Comparison of ENCODE assay signal across 29 cellular contexts in the genomic region with DNA sequence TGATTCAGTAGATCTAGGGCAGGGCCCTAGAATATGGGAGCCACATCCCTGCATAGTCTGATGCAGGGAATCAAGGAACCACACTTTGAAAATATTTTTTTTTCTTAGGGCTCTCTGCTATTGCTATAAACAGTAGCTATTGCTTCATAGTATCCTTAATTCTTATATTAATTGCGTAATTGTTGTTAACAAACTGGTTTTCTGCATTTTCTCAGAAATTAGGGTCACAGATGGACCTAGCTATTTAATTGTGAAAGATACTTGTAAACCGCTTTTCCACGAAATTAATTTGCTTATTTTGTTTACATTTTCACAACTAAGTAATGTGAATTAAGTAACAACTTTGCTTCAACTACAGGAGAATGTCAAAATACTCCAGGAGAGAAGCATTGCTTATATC. TPM values are rescaled to one million over a fixed set of nuclear protein-coding genes. Genes with fewer than 3 reads are reported as not detected.
DNase-seq lines count a peak whose midpoint lies in the region; ATAC-seq, FAIRE-seq and TF ChIP-seq lines count a peak whose summit lies in the region.
"Had no signal": no experiment of that assay in that cellular context is flagged by ENCODE, and none has a peak within 500 bp of the region (broad histone marks: within the 10 kb centered on the region; RNA-seq: fewer than 3 reads in every experiment).

No MANE protein-coding gene starts in this region.

- no peak overlapping the region for H3K4me3 ChIP-seq in Caco-2 (ENCODE audit: low read depth, low read length)
- no peak overlapping the region for H3K4me3 ChIP-seq in IMR-90 (ENCODE audit: insufficient read depth, low read depth, low read length)
- H3K4me3 ChIP-seq in H1 (ENCODE audit: extremely low read depth in 1 of 4, insufficient read depth in 2 of 4, low read depth in 3 of 4, low read length in 4 of 4), result no peak overlapping the region
- no peak overlapping the region for H3K4me3 ChIP-seq in endodermal cell (ENCODE audit: low read length)
- H3K4me3 ChIP-seq: BLaER1, GM12878 had no signal

- H3K9ac ChIP-seq in IMR-90 (ENCODE audit: low read depth, low read length) (no peak overlapping the region), H1 (replicated peaks in 1 of 4; ENCODE audit: extremely low read depth in 1 of 4, low read depth in 3 of 4, low read length in 3 of 4) (no peak overlapping the region), endodermal cell (ENCODE audit: extremely low read depth, low read length, poor library complexity, severe bottlenecking) (no peak overlapping the region)
- H3K9ac ChIP-seq: BLaER1 had no signal

- H3K4me1 ChIP-seq in Caco-2 (peaks cover 50% of the 10 kb centered on the region), IMR-90 (ENCODE audit: control insufficient read depth, insufficient read depth, low read length) (no peaks in the 10 kb centered on the region), H1 (replicated peaks in 1 of 4; ENCODE audit: control insufficient read depth in 3 of 4, insufficient read depth in 4 of 4, low read length in 3 of 4) (no peaks in the 10 kb centered on the region), endodermal cell (ENCODE audit: control insufficient read depth, insufficient read depth, low read length) (peaks cover 3% of the 10 kb centered on the region)
- H3K4me1 ChIP-seq: BE2C, BLaER1 had no signal

- H2BK20ac ChIP-seq in IMR-90 (ENCODE audit: low read depth, low read length) (no peak overlapping the region), H1 (ENCODE audit: low read length) (no peak overlapping the region)

- in situ Hi-C loops in IMR-90 (cut with MboI; ENCODE audit: low sequenced_read_pairs), result no loop called here

- H2AK9ac ChIP-seq in IMR-90 (replicated peaks; ENCODE audit: low read depth, low read length, poor library complexity), result no peak overlapping the region

- H3K27me3 ChIP-seq in Caco-2 (replicated peaks; ENCODE audit: control insufficient read depth, insufficient read depth, low read length) (no peaks in the 10 kb centered on the region), IMR-90 (ENCODE audit: control insufficient read depth, insufficient read depth, low read length) (no peaks in the 10 kb centered on the region), H1 (replicated peaks in 1 of 4; ENCODE audit: control insufficient read depth in 3 of 4, extremely low read depth in 1 of 4, insufficient read depth in 3 of 4, low read length in 3 of 4) (no peaks in the 10 kb centered on the region; a peak in 1 of 7 replicates), endodermal cell (ENCODE audit: control insufficient read depth, insufficient read depth, low read length, poor library complexity, severe bottlenecking) (no peaks in the 10 kb centered on the region)
- H3K27me3 ChIP-seq: BE2C, BLaER1 had no signal

- no peak overlapping the region for H2BK15ac ChIP-seq in IMR-90 (ENCODE audit: low read depth, low read length)
- no peak overlapping the region for H2BK15ac ChIP-seq in H1 (ENCODE audit: low read length)

- H4K91ac ChIP-seq in IMR-90 (ENCODE audit: insufficient read depth, low read depth, low read length) (no peak overlapping the region), H1 (replicated peaks; ENCODE audit: insufficient read length, low read length) (no peak overlapping the region)

- H3K27ac Mint-ChIP-seq in Caco-2 (ENCODE audit: unreplicated experiment) (peak overlapping the region; percentile 91), endodermal cell (no peak overlapping the region)
- H3K27ac Mint-ChIP-seq: CD14-positive monocyte; CD4-positive, alpha-beta memory T cell; CD4-positive, CD25-positive, alpha-beta regulatory T cell; CD8-positive, alpha-beta memory T cell had no signal

- no peak overlapping the region for H3K18ac ChIP-seq in IMR-90 (ENCODE audit: low read depth, low read length)
- H3K18ac ChIP-seq in H1 (ENCODE audit: extremely low read depth, low read length), result no peak overlapping the region

- H3K4me2 ChIP-seq in IMR-90 (ENCODE audit: low read depth, low read length) (no peak overlapping the region), H1 (ENCODE audit: insufficient read depth in 1 of 2, low read depth in 2 of 2, low read length in 2 of 2) (no peak overlapping the region)
- H3K4me2 ChIP-seq: BLaER1 had no signal

- no peak for FAIRE-seq in H1 (lab: Jason Lieb, UNC)
- FAIRE-seq: A204.1, D721Med, GM12878, GM12892, GM18507 had no signal

- H3K27ac ChIP-seq in IMR-90 (ENCODE audit: insufficient read depth, low read length), result no peak overlapping the region
- H3K27ac ChIP-seq in VCaP, result peak overlapping the region; percentile 53; the same call in 1 of the 2 replicates
- no peak overlapping the region for H3K27ac ChIP-seq in H1 (ENCODE audit: low read depth, low read length)
- no peak overlapping the region for H3K27ac ChIP-seq in endodermal cell (ENCODE audit: low read depth, low read length)
- H3K27ac ChIP-seq: BLaER1 had no signal

- H3K36me3 ChIP-seq in Caco-2 (ENCODE audit: control insufficient read depth, insufficient read depth, low read length) (peaks cover 4% of the 10 kb centered on the region; the same call in 1 of the 2 replicates), IMR-90 (ENCODE audit: control insufficient read depth, insufficient read depth, low read length) (no peaks in the 10 kb centered on the region), H1 (ENCODE audit: control insufficient read depth in 2 of 4, insufficient read depth in 4 of 4, low read length in 3 of 4) (peaks cover 0 to 5% (median under 1%) of the 10 kb centered on the region in 4 experiments; a peak in 3 of 8 replicates), endodermal cell (ENCODE audit: control insufficient read depth, insufficient read depth, low read length) (no peaks in the 10 kb centered on the region)
- H3K36me3 ChIP-seq: BLaER1 had no signal

- H3K56ac ChIP-seq in IMR-90 (ENCODE audit: extremely low read depth, insufficient read depth, low read length) (no peak overlapping the region), H1 (replicated peaks; ENCODE audit: insufficient read length, low read depth, low read length) (no peak overlapping the region)

- no peak for ATAC-seq in IMR-90 (ENCODE audit: low read depth)
- ATAC-seq in HG02798 (IDR thresholded peaks at IDR 0.05; ENCODE audit: poor library complexity, unreplicated experiment), result no peak
- ATAC-seq in GM21515 (IDR thresholded peaks at IDR 0.05; ENCODE audit: unreplicated experiment), result no peak
- ATAC-seq: GM12878 had no signal

- H2BK12ac ChIP-seq in H1 (ENCODE audit: low read depth, low read length), result no peak overlapping the region

- H2BK5ac ChIP-seq in IMR-90 (ENCODE audit: low read depth, low read length, poor library complexity, severe bottlenecking) (no peak overlapping the region), H1 (ENCODE audit: low read depth, low read length) (no peak overlapping the region)

- no peak overlapping the region for H4K8ac ChIP-seq in IMR-90 (ENCODE audit: low read depth in 2 of 2, low read length in 2 of 2)
- H4K8ac ChIP-seq in H1 (ENCODE audit: extremely low read depth, insufficient read depth, low read length), result no peak overlapping the region

- CTCF ChIA-PET in Caco-2 (lab: Charles Lee) (no interaction called here), IMR-90 (lab: Yijun Ruan, JAX) (no interaction called here), H1 (lab: Charles Lee; ENCODE audit: partially characterized antibody) (no interaction called here)

- dilution Hi-C loops in IMR-90 (cut with HindIII; ENCODE audit: low sequenced_read_pairs, unreplicated experiment), result no loop called here

- no peak for TF ChIP-seq EP300 in H1 (IDR thresholded peaks at IDR 0.05; ENCODE audit: borderline replicate concordance in 1 of 2, low read depth in 2 of 2, low read length in 2 of 2)

- TF ChIP-seq RAD21 in IMR-90 (IDR thresholded peaks at IDR 0.05; ENCODE audit: low read length), result no peak
- TF ChIP-seq RAD21 in H1 (IDR thresholded peaks at IDR 0.05 in 1 of 2, conservative IDR thresholded peaks at IDR 0.05 in 1 of 2; ENCODE audit: low read depth in 2 of 2, low read length in 2 of 2), result no peak

- no peak overlapping the region for H4K5ac ChIP-seq in IMR-90 (ENCODE audit: low read depth, low read length)
- no peak overlapping the region for H4K5ac ChIP-seq in H1 (ENCODE audit: insufficient read length, low read depth, low read length)

- no peak overlapping the region for H3K14ac ChIP-seq in IMR-90 (replicated peaks; ENCODE audit: low read depth, low read length)
- H3K14ac ChIP-seq in H1 (ENCODE audit: insufficient read length), result no peak overlapping the region

- intact Hi-C loops in Caco-2 (cut with micrococcal nuclease; ENCODE audit: unreplicated experiment), result no loop called here
- intact Hi-C loops in IMR-90 (cut with micrococcal nuclease), result no loop called here

- H2AK5ac ChIP-seq in IMR-90 (ENCODE audit: low read depth, low read length), result no peak overlapping the region
- no peak overlapping the region for H2AK5ac ChIP-seq in H1 (ENCODE audit: low read depth, low read length)

- no peaks in the 10 kb centered on the region for H3K9me1 ChIP-seq in IMR-90 (ENCODE audit: insufficient read depth, low read length)

- POLR2A ChIA-PET in Caco-2 (lab: Charles Lee), result no interaction called here
- POLR2A ChIA-PET in IMR-90 (lab: Charles Lee; ENCODE audit: unreplicated experiment), result no interaction called here
- POLR2A ChIA-PET in H1 (lab: Charles Lee; ENCODE audit: partially characterized antibody), result no interaction called here

- H3K23ac ChIP-seq in IMR-90 (ENCODE audit: low read depth, low read length), result no peak overlapping the region
- no peak overlapping the region for H3K23ac ChIP-seq in H1 (ENCODE audit: insufficient read length)

- H2BK120ac ChIP-seq in IMR-90 (ENCODE audit: low read depth, low read length), result no peak overlapping the region
- H2BK120ac ChIP-seq in H1 (replicated peaks; ENCODE audit: low read depth, low read length), result no peak overlapping the region

- H3K9me3 ChIP-seq in Caco-2 (peaks cover 13% of the 10 kb centered on the region), IMR-90 (ENCODE audit: control insufficient read depth, insufficient read depth, low read length) (no peaks in the 10 kb centered on the region), H1 (ENCODE audit: insufficient read depth in 2 of 2, low read depth in 1 of 2, low read length in 1 of 2) (peaks cover 0 to 5% of the 10 kb centered on the region in 2 experiments; a peak in 1 of 4 replicates), endodermal cell (ENCODE audit: control insufficient read depth, low read length) (peaks cover 5% of the 10 kb centered on the region)
- H3K9me3 ChIP-seq: BE2C had no signal

- H3K27me3 Mint-ChIP-seq in Caco-2 (ENCODE audit: insufficient read depth, unreplicated experiment), result no peaks in the 10 kb centered on the region
- no peaks in the 10 kb centered on the region for H3K27me3 Mint-ChIP-seq in endodermal cell (ENCODE audit: insufficient read depth)

- no peak overlapping the region for H3K4ac ChIP-seq in IMR-90 (ENCODE audit: low read depth, low read length)
- H3K4ac ChIP-seq in H1 (replicated peaks; ENCODE audit: insufficient read length, low read depth, low read length), result no peak overlapping the region

- no peaks in the 10 kb centered on the region for H3K23me2 ChIP-seq in H1 (ENCODE audit: low read depth, low read length)

- TF ChIP-seq POLR2A in IMR-90 (IDR thresholded peaks at IDR 0.05; ENCODE audit: low read depth, low read length) (no peak), H1 (IDR thresholded peaks at IDR 0.05; ENCODE audit: control extremely low read depth in 1 of 2, low read depth in 2 of 2, low read length in 2 of 2) (no peak)

- H3K4me3 Mint-ChIP-seq in Caco-2 (ENCODE audit: unreplicated experiment) (peak overlapping the region; percentile 48), endodermal cell (no peak overlapping the region)
- H3K4me3 Mint-ChIP-seq: CD14-positive monocyte; CD4-positive, CD25-positive, alpha-beta regulatory T cell; CD8-positive, alpha-beta memory T cell had no signal

- H4K20me1 ChIP-seq in IMR-90 (ENCODE audit: insufficient read depth, low read length), result no peaks in the 10 kb centered on the region
- H4K20me1 ChIP-seq in H1 (replicated peaks in 1 of 2; ENCODE audit: control insufficient read depth in 1 of 2, insufficient read depth in 2 of 2, low read length in 2 of 2), result no peaks in the 10 kb centered on the region
- H4K20me1 ChIP-seq: BLaER1 had no signal

- TF ChIP-seq CTCF in Caco-2 (IDR thresholded peaks at IDR 0.05; ENCODE audit: insufficient read depth in 1 of 2, low read depth in 1 of 2, low read length in 1 of 2, severe bottlenecking in 1 of 2, unreplicated experiment in 1 of 2) (no peak), IMR-90 (conservative IDR thresholded peaks at IDR 0.05; ENCODE audit: low read depth, low read length) (no peak), VCaP (conservative IDR thresholded peaks at IDR 0.05) (no peak), H1 (IDR thresholded peaks at IDR 0.05; ENCODE audit: control extremely low read depth in 1 of 3, insufficient read depth in 1 of 3, low read depth in 1 of 3, low read length in 3 of 3) (no peak), endodermal cell (conservative IDR thresholded peaks at IDR 0.05) (no peak)

- H3K4me1 Mint-ChIP-seq in Caco-2 (ENCODE audit: low read depth, unreplicated experiment) (peaks cover 20% of the 10 kb centered on the region), endodermal cell (peaks cover 9% of the 10 kb centered on the region)
- H3K4me1 Mint-ChIP-seq: CD14-positive monocyte; CD4-positive, alpha-beta memory T cell; CD4-positive, CD25-positive, alpha-beta regulatory T cell; CD8-positive, alpha-beta memory T cell had no signal

- H3K36me3 Mint-ChIP-seq in Caco-2 (ENCODE audit: insufficient read depth, unreplicated experiment), result peaks cover 72% of the 10 kb centered on the region
- H3K36me3 Mint-ChIP-seq in endodermal cell (ENCODE audit: low read depth), result peaks cover 10% of the 10 kb centered on the region
- H3K36me3 Mint-ChIP-seq: CD14-positive monocyte; CD4-positive, alpha-beta memory T cell; CD4-positive, CD25-positive, alpha-beta regulatory T cell had no signal

- H3K9me3 Mint-ChIP-seq in Caco-2 (ENCODE audit: unreplicated experiment) (peaks cover 30% of the 10 kb centered on the region), endodermal cell (peaks cover 11% of the 10 kb centered on the region)
- H3K9me3 Mint-ChIP-seq: CD4-positive, CD25-positive, alpha-beta regulatory T cell; CD8-positive, alpha-beta memory T cell had no signal

- no TSS peak for BruUV-seq in Caco-2 (replicated peaks; lab: Mats Ljungman, UMichigan)
- BruUV-seq in IMR-90 (replicated peaks; lab: Mats Ljungman, UMichigan), result no TSS peak

- DNase-seq in Caco-2, result no peak
- DNase-seq in IMR-90, result no peak
- DNase-seq in H1 (ENCODE audit: low read depth in 1 of 2, low spot score in 2 of 2), result no peak
- DNase-seq in endodermal cell, result no peak
- no peak for DNase-seq in NCI-H226
- DNase-seq: 8988T; ACHN; BE2C; C1 segment of cervical spinal cord; Calu3; CD4-positive, alpha-beta memory T cell; CD4-positive, CD25-positive, alpha-beta regulatory T cell; CD8-positive, alpha-beta memory T cell; COR-L47; DMS79; DND-41; EL; GDM1 had no signal

- no peaks in the 10 kb centered on the region for H3K79me1 ChIP-seq in IMR-90 (ENCODE audit: low read depth in 1 of 2, low read length in 2 of 2)
- no peaks in the 10 kb centered on the region for H3K79me1 ChIP-seq in H1 (ENCODE audit: low read depth, low read length)

- no peaks in the 10 kb centered on the region for H3K79me2 ChIP-seq in H1 (ENCODE audit: control insufficient read depth in 1 of 2, insufficient read depth in 2 of 2, low read length in 2 of 2)

- H2AFZ ChIP-seq in IMR-90 (replicated peaks; ENCODE audit: low read length, poor library complexity) (no peak overlapping the region), H1 (ENCODE audit: low read length) (no peak overlapping the region)

- WGBS in IMR-90 (ENCODE audit: extremely low coverage in 2 of 2, insufficient read length in 1 of 2), 2 experiments, result no CpG with 5 or more reads among the region's 3 CpGs
- WGBS in H1 (ENCODE audit: extremely low coverage in 1 of 2, insufficient coverage in 1 of 2, insufficient read length in 1 of 2, insufficient replicate concordance in 2 of 2, low coverage in 1 of 2, low lambda C conversion rate in 2 of 2, missing lambda C conversion rate in 1 of 2), 2 experiments, result 95% methylated on average over 3 of the region's 3 CpGs; no CpG with 5 or more reads in 1 of the 2 experiments
- 89 to 100% methylated on average over 1 to 3 of the region's 3 CpGs for WGBS in endodermal cell (ENCODE audit: insufficient coverage in 1 of 2, insufficient read length in 1 of 2), 2 experiments

RNA-seq across cellular contexts. Expression of a gene that starts 34.1 kb away (rescaled TPM):
- total RNA-seq in Caco-2 (2022), result 139 and 142 TPM in 2 replicates
- under 0.01 TPM in 1 of 2 replicates, not detected in the other for total RNA-seq in IMR-90 (2012; rRNA removed)
- 0.09 TPM in 1 of 2 replicates, not detected in the other for polyA plus RNA-seq in IMR-90 (2012; rRNA removed)
- 0.02 TPM in 1 of 2 replicates, not detected in the other for polyA plus RNA-seq in IMR-90 (2012; cell fraction: cytosol; rRNA removed)
- polyA plus RNA-seq in IMR-90 (2012; cell fraction: nucleus; rRNA removed; ENCODE audit: low replicate concordance), result 0.02 and 0.32 TPM in 2 replicates
- total RNA-seq in H1 (2021; fragmentation: NEBNext Ultra II Directional; extraction: Animal tissue kit (Norgen Biotek cat#: 25700)), result 3.9 and 4.1 TPM in 2 replicates
- polyA plus RNA-seq in H1 (2011; rRNA removed), result 2.1 and 2.6 TPM in 2 replicates
- 3.9 TPM for polyA plus RNA-seq in H1 (2011; cell fraction: cytosol; rRNA removed)
- 6.3 TPM for polyA plus RNA-seq in H1 (2011; cell fraction: nucleus; rRNA removed)
- 2.7 to 8.1 TPM (median 3.3 TPM) in 4 replicates for polyA plus RNA-seq in H1 (2012, experiment 1 of 2)
- 0.66 TPM for polyA plus RNA-seq in H1 (2012, experiment 2 of 2)
- polyA plus RNA-seq in H1 (2013, experiment 1 of 2), result 5.2 TPM
- 3.9 TPM for polyA plus RNA-seq in H1 (2013, experiment 2 of 2)
- polyA minus RNA-seq in H1 (2011; rRNA and poly(A)+ RNA removed), result 8.2 and 13.2 TPM in 2 replicates
- 3.5 TPM for polyA minus RNA-seq in H1 (2011; cell fraction: cytosol; rRNA and poly(A)+ RNA removed)
- 28.1 TPM for polyA minus RNA-seq in H1 (2011; cell fraction: nucleus; rRNA and poly(A)+ RNA removed)
- total RNA-seq in endodermal cell, result 1 to 10 TPM; 3.3 to 8.8 TPM
- polyA plus RNA-seq in endodermal cell (2013, experiment 1 of 2), result 18.7 TPM
- 17.8 TPM for polyA plus RNA-seq in endodermal cell (2013, experiment 2 of 2)
- total RNA-seq: CD4-positive, alpha-beta memory T cell; CD4-positive, CD25-positive, alpha-beta regulatory T cell; CD8-positive, alpha-beta memory T cell; G401; GM12878 had no signal
- polyA plus RNA-seq: CD14-positive monocyte; CD8-positive, alpha-beta memory T cell had no signal

RNA-seq across cellular contexts. Expression of a gene that starts 54.3 kb away (rescaled TPM):
- total RNA-seq in Caco-2 (2022) (194 and 227 TPM in 2 replicates), IMR-90 (2012; rRNA removed) (51.4 and 102 TPM in 2 replicates), endodermal cell (10 to 100 TPM; 54.6 to 56.9 TPM)
- polyA plus RNA-seq in IMR-90 (2012; rRNA removed) (17.4 and 26.9 TPM in 2 replicates), H1 (2011; rRNA removed) (28.9 and 29.1 TPM in 2 replicates)
- polyA plus RNA-seq in IMR-90 (2012; cell fraction: cytosol; rRNA removed), result 7.3 and 10.6 TPM in 2 replicates
- 14.3 and 40.2 TPM in 2 replicates for polyA plus RNA-seq in IMR-90 (2012; cell fraction: nucleus; rRNA removed; ENCODE audit: low replicate concordance)
- total RNA-seq in H1 (2021; fragmentation: NEBNext Ultra II Directional; extraction: Animal tissue kit (Norgen Biotek cat#: 25700)), result 96.6 and 97.1 TPM in 2 replicates
- 44.9 TPM for polyA plus RNA-seq in H1 (2011; cell fraction: cytosol; rRNA removed)
- polyA plus RNA-seq in H1 (2011; cell fraction: nucleus; rRNA removed), result 17.8 TPM
- polyA plus RNA-seq in H1 (2012, experiment 1 of 2), result 68.5 to 85.1 TPM (median 74.1 TPM) in 4 replicates
- polyA plus RNA-seq in H1 (2012, experiment 2 of 2), result 5.5 TPM
- 59.7 TPM for polyA plus RNA-seq in H1 (2013, experiment 1 of 2)
- polyA plus RNA-seq in H1 (2013, experiment 2 of 2), result 65.0 TPM
- polyA minus RNA-seq in H1 (2011; rRNA and poly(A)+ RNA removed), result 48.5 and 49.2 TPM in 2 replicates
- 36.3 TPM for polyA minus RNA-seq in H1 (2011; cell fraction: cytosol; rRNA and poly(A)+ RNA removed)
- 90.5 TPM for polyA minus RNA-seq in H1 (2011; cell fraction: nucleus; rRNA and poly(A)+ RNA removed)
- 41.2 TPM for polyA plus RNA-seq in endodermal cell (2013, experiment 1 of 2)
- 35.7 TPM for polyA plus RNA-seq in endodermal cell (2013, experiment 2 of 2)

Comparison
In these comparisons a context has a peak if more than half of its experiments do, and no peak if none do; other contexts are left out.
1. RNA of a gene that starts 34.1 kb away (total RNA-seq): 139 to 142 TPM in Caco-2; 3.3 to 8.8 TPM in endodermal cell, 3.9 to 4.1 TPM in H1 and under 0.01 TPM in IMR-90; every median in the first group is over 10 times any median in the second.